22 cellular contexts compared by ENCODE assay signal in genomic region chr10:24259365-24260125, GRCh38. TPM values are rescaled to one million over a fixed set of nuclear protein-coding genes. Genes with fewer than 3 reads are reported as not detected.
DNase-seq lines count a peak whose midpoint lies in the region; ATAC-seq, FAIRE-seq and TF ChIP-seq lines count a peak whose summit lies in the region.
"Had no signal": no experiment of that assay in that cellular context is flagged by ENCODE, and none has a peak within 500 bp of the region (broad histone marks: within the 10 kb centered on the region; RNA-seq: fewer than 3 reads in every experiment).

No MANE protein-coding gene starts in this region.

- no peak overlapping the region for H3K4me3 Mint-ChIP-seq in WTC11
- H3K4me3 Mint-ChIP-seq: activated CD4-positive, alpha-beta memory T cell treated with anti-CD3 and anti-CD28 coated beads, Interleukin-2, amount 10 ng/mL, durations not matched to agents 7 days and 5 days; activated naive CD4-positive, alpha-beta T cell treated with anti-CD3 and anti-CD28 coated beads for 36 hours; CD4-positive, alpha-beta T cell; naive thymus-derived CD8-positive, alpha-beta T cell; T-helper 17 cell had no signal

- H3K4me1 Mint-ChIP-seq in WTC11, result peaks cover 65% of the 10 kb centered on the region
- H3K4me1 Mint-ChIP-seq: activated CD4-positive, alpha-beta memory T cell treated with anti-CD3 and anti-CD28 coated beads, Interleukin-2, amount 10 ng/mL, durations not matched to agents 7 days and 5 days; naive thymus-derived CD8-positive, alpha-beta T cell; T-helper 17 cell had no signal

- FAIRE-seq in D721Med (lab: Jason Lieb, UNC), result no peak
- FAIRE-seq: endometrium had no signal

- H3K27ac ChIP-seq in GM23248 (no peak overlapping the region), psoas muscle (peak overlapping the region; percentile 87), transverse colon (no peak overlapping the region)
- H3K27ac ChIP-seq: coronary artery, foreskin keratinocyte, SJSA1 had no signal

- no peak for TF ChIP-seq POLR2A in transverse colon (IDR thresholded peaks at IDR 0.05)

- no peaks in the 10 kb centered on the region for H3K9me2 ChIP-seq in GM23248 (ENCODE audit: insufficient read depth)

- intact Hi-C loops in psoas muscle (cut with DNase I) (loop anchor here in 1 of 2 donors (5.0 to 10.0 kb wide), 2 partner anchors 47 to 95 kb away; no protein-coding TSS in a partner anchor), transverse colon (cut with DNase I; ENCODE audit: low total_unique reads) (no loop called here), posterior vena cava (cut with DNase I) (no loop called here)

- CTCF ChIA-PET in WTC11 (lab: Charles Lee), result no interaction called here

- H3K4me3 ChIP-seq in GM23248 (no peak overlapping the region), epithelial cell of esophagus (ENCODE audit: low read length) (no peak overlapping the region), psoas muscle (peak overlapping the region; percentile 32), transverse colon (no peak overlapping the region)
- H3K4me3 ChIP-seq: coronary artery, SJSA1 had no signal

- H3K9ac ChIP-seq in GM23248, result no peak overlapping the region

- no peak overlapping the region for H3K4me2 ChIP-seq in GM23248 (ENCODE audit: unreplicated experiment)

- DNase-seq in GM23248, result peak; percentile 12
- DNase-seq in WTC11 (ENCODE audit: low spot score), result no peak
- peak; percentile 72 for DNase-seq in epithelial cell of esophagus (ENCODE audit: low read depth)
- no peak for DNase-seq in psoas muscle
- DNase-seq in transverse colon, result no peak
- DNase-seq in D721Med (ENCODE audit: insufficient read length, low spot score), result no peak
- DNase-seq in posterior vena cava (ENCODE audit: low spot score), result no peak
- DNase-seq: activated CD4-positive, alpha-beta memory T cell treated with anti-CD3 and anti-CD28 coated beads, Interleukin-2, amount 10 ng/mL, durations not matched to agents 7 days and 5 days; activated naive CD4-positive, alpha-beta T cell treated with anti-CD3 and anti-CD28 coated beads for 36 hours; CD4-positive, alpha-beta T cell; DMS79 treated with DMSO at 0.1 percent for 48 hours; foreskin keratinocyte; kidney glomerular epithelial cell; naive thymus-derived CD8-positive, alpha-beta T cell; NCI-H1417 treated with DMSO at 0.1 percent for 48 hours; NCI-H82; stimulated activated CD8-positive, alpha-beta memory T cell treated with anti-CD3 and anti-CD28 coated beads, Interleukin-4, amount 100 ng/mL, for 48 hours; T-helper 17 cell had no signal

- H3K4me1 ChIP-seq in GM23248 (ENCODE audit: insufficient read depth) (peaks cover 3% of the 10 kb centered on the region; the same call in 1 of the 2 replicates), psoas muscle (peaks cover 84% of the 10 kb centered on the region), transverse colon (no peaks in the 10 kb centered on the region)
- H3K4me1 ChIP-seq: SJSA1 had no signal

- peaks cover 9% of the 10 kb centered on the region; the same call in 1 of the 2 replicates for H3K36me3 Mint-ChIP-seq in WTC11
- H3K36me3 Mint-ChIP-seq: naive thymus-derived CD8-positive, alpha-beta T cell had no signal

- H3K27me3 Mint-ChIP-seq in WTC11 (ENCODE audit: low read depth), result no peaks in the 10 kb centered on the region

- no peak overlapping the region for H2AFZ ChIP-seq in GM23248

- ATAC-seq in WTC11 (no peak), psoas muscle (peak in 1 of 4 donors; percentile 30)
- ATAC-seq: foreskin keratinocyte; naive thymus-derived CD8-positive, alpha-beta T cell; Panc1; T-helper 17 cell had no signal

- peak overlapping the region; percentile 69 for H3K27ac Mint-ChIP-seq in WTC11
- H3K27ac Mint-ChIP-seq: activated CD4-positive, alpha-beta memory T cell treated with anti-CD3 and anti-CD28 coated beads, Interleukin-2, amount 10 ng/mL, durations not matched to agents 7 days and 5 days; activated naive CD4-positive, alpha-beta T cell treated with anti-CD3 and anti-CD28 coated beads for 36 hours; CD4-positive, alpha-beta T cell; naive thymus-derived CD8-positive, alpha-beta T cell; T-helper 17 cell had no signal

- in situ Hi-C loops in GM23248 (cut with MboI) (no loop called here), transverse colon (cut with MboI; ENCODE audit: low pct_ligation_motif_present in 1 of 4, low pct_unique_long_range_greater_than_20kb in 1 of 4, low sequenced_read_pairs in 3 of 4) (no loop called here)

- WGBS in GM23248 (ENCODE audit: low coverage in 1 of 2, low lambda C conversion rate in 2 of 2, missing lambda C conversion rate in 2 of 2), 2 experiments, result 77 to 80% methylated on average over 7 of the region's 7 CpGs
- WGBS in psoas muscle, 3 donors, result 52 to 70% (median 53%) methylated on average over 7 of the region's 7 CpGs
- 83 to 100% methylated on average over 1 to 7 of the region's 7 CpGs for whole genome bisulfite sequencing in transverse colon (ENCODE audit: low coverage in 1 of 2), 2 donors

- H3K79me2 ChIP-seq in GM23248 (ENCODE audit: insufficient read depth), result no peaks in the 10 kb centered on the region

- no peaks in the 10 kb centered on the region for H4K20me1 ChIP-seq in GM23248 (ENCODE audit: insufficient read depth)

- H3F3A ChIP-seq in GM23248 (ENCODE audit: insufficient read depth), result no peaks in the 10 kb centered on the region

- POLR2A ChIA-PET in WTC11 (lab: Charles Lee), result no interaction called here

- H3K9me3 ChIP-seq in GM23248 (ENCODE audit: low read depth) (no peaks in the 10 kb centered on the region), psoas muscle (no peaks in the 10 kb centered on the region), transverse colon (no peaks in the 10 kb centered on the region)
- H3K9me3 ChIP-seq: SJSA1 had no signal

- H3K9me3 Mint-ChIP-seq in WTC11, result peaks cover 10% of the 10 kb centered on the region; the same call in 1 of the 2 replicates
- H3K9me3 Mint-ChIP-seq: activated naive CD4-positive, alpha-beta T cell treated with anti-CD3 and anti-CD28 coated beads for 36 hours had no signal

- H3K36me3 ChIP-seq in GM23248 (ENCODE audit: low read depth), result no peaks in the 10 kb centered on the region
- no peaks in the 10 kb centered on the region for H3K36me3 ChIP-seq in psoas muscle (ENCODE audit: insufficient read depth in 1 of 2, low read depth in 1 of 2)
- no peaks in the 10 kb centered on the region for H3K36me3 ChIP-seq in transverse colon
- H3K36me3 ChIP-seq: SJSA1 had no signal

- TF ChIP-seq CTCF in WTC11 (IDR thresholded peaks at IDR 0.05) (no peak), epithelial cell of esophagus (IDR thresholded peaks at IDR 0.05; ENCODE audit: insufficient read depth, low read depth, low read length, missing control alignments) (no peak), psoas muscle (IDR thresholded peaks at IDR 0.05) (no peak), transverse colon (IDR thresholded peaks at IDR 0.05) (no peak), D721Med (IDR thresholded peaks at IDR 0.05; ENCODE audit: insufficient read depth, missing control alignments) (no peak)

- H3K27me3 ChIP-seq in GM23248 (replicated peaks; ENCODE audit: insufficient read depth), result no peaks in the 10 kb centered on the region
- no peaks in the 10 kb centered on the region for H3K27me3 ChIP-seq in psoas muscle (ENCODE audit: insufficient read depth in 3 of 3, low read length in 2 of 3)
- H3K27me3 ChIP-seq in transverse colon, result no peaks in the 10 kb centered on the region
- H3K27me3 ChIP-seq: foreskin keratinocyte, SJSA1 had no signal

- no peak for TF ChIP-seq EP300 in transverse colon (IDR thresholded peaks at IDR 0.05; ENCODE audit: low read depth)

TF ChIP-seq in WTC11, 78 proteins besides CTCF, POLR2A, EP300 and RAD21 (continues in another document):
- no peak for TF ChIP-seq MXD4 (CRISPR knock-in tag; IDR thresholded peaks at IDR 0.05; ENCODE audit: borderline replicate concordance)
- no peak for TF ChIP-seq ZNF425 (CRISPR knock-in tag; conservative IDR thresholded peaks at IDR 0.05)
- TF ChIP-seq TCF7 (CRISPR knock-in tag; IDR thresholded peaks at IDR 0.05; ENCODE audit: low read depth), result no peak
- no peak for TF ChIP-seq SP1 (CRISPR knock-in tag; conservative IDR thresholded peaks at IDR 0.05)
- no peak for TF ChIP-seq ZNF423 (CRISPR knock-in tag; IDR thresholded peaks at IDR 0.05)
- no peak for TF ChIP-seq ZNF219 (CRISPR knock-in tag; IDR thresholded peaks at IDR 0.05; ENCODE audit: borderline replicate concordance)
- no peak for TF ChIP-seq RELA (CRISPR knock-in tag; IDR thresholded peaks at IDR 0.05; ENCODE audit: borderline replicate concordance)

RNA-seq across cellular contexts. Expression of gene KIAA1217, which starts 50.6 kb away (rescaled TPM):
- 4.7 and 5.4 TPM in 2 replicates for total RNA-seq in GM23248 (2014; rRNA removed; shearing (Covaris generic))
- polyA plus RNA-seq in GM23248 (2016; fragmentation: Nextera tagmentation; extraction: Ambion mirVana) (6.9 and 8.1 TPM in 2 replicates), psoas muscle (10 to 100 TPM in 2 of 3 donors, 1 to 10 TPM in 1; 8.9 to 61.3 (median 34.2) TPM)
- total RNA-seq in WTC11 (2021) (19.7 to 23.4 TPM (median 20.6 TPM) in 3 replicates), psoas muscle (100 to 1,000 TPM in 3 of 4 donors, 10 to 100 TPM in 1; 65.9 to 169 (median 133) TPM), transverse colon (100 to 1,000 TPM in 1 of 4 donors, 10 to 100 TPM in 3; 56.5 to 175 (median 72.0) TPM), posterior vena cava (10 to 100 TPM; 11.8 to 20.3 TPM)
- total RNA-seq: CD4-positive, alpha-beta T cell; naive thymus-derived CD8-positive, alpha-beta T cell had no signal
- polyA plus RNA-seq: naive thymus-derived CD8-positive, alpha-beta T cell had no signal

Comparison
In these comparisons a context has a peak if more than half of its experiments do, and no peak if none do; other contexts are left out.
1. DNase-seq: peak in GM23248 (single experiment) and epithelial cell of esophagus (single experiment); none in WTC11 (single experiment), psoas muscle (0 of 2), transverse colon (single experiment), D721Med (single experiment) and posterior vena cava (single experiment).